14 cellular contexts compared by ENCODE assay signal in genomic region chr20:22438926-22439325, GRCh38.
DNase-seq lines count a peak whose midpoint lies in the region; ATAC-seq, FAIRE-seq and TF ChIP-seq lines count a peak whose summit lies in the region.
"Had no signal": no experiment of that assay in that cellular context is flagged by ENCODE, and none has a peak within 500 bp of the region (broad histone marks: within the 10 kb centered on the region; RNA-seq: fewer than 3 reads in every experiment).

No MANE protein-coding gene starts in this region.

- no peaks in the 10 kb centered on the region for H3K9me3 Mint-ChIP-seq in neural crest cell
- H3K9me3 Mint-ChIP-seq: T-helper 1 cell treated with Interleukin-12 subunit alpha and Interleukin-12 subunit beta and Interleukin-4 antibody, amounts not matched to agents 30 μg/mL and 1 μg/mL, for 36 hours had no signal

- no peaks in the 10 kb centered on the region for H3K36me3 ChIP-seq in Loucy (ENCODE audit: insufficient read depth, low read length)
- H3K36me3 ChIP-seq in GM12878 (ENCODE audit: control insufficient read depth in 2 of 2, insufficient read depth in 2 of 2, low read length in 1 of 2) = no peaks in the 10 kb centered on the region
- H3K36me3 ChIP-seq in suprapubic skin = no peaks in the 10 kb centered on the region
- H3K36me3 ChIP-seq: esophagus muscularis mucosa, uterus had no signal

- TF ChIP-seq POLR2A in GM12878 (IDR thresholded peaks at IDR 0.05; ENCODE audit: low read depth, low read length) (no peak), suprapubic skin (IDR thresholded peaks at IDR 0.05) (no peak)

- no peak overlapping the region for H2AFZ ChIP-seq in Loucy (ENCODE audit: low read length)
- no peak overlapping the region for H2AFZ ChIP-seq in GM12878 (ENCODE audit: control insufficient read depth, low read depth, low read length)

- no peak for TF ChIP-seq EP300 in GM12878 (IDR thresholded peaks at IDR 0.05; ENCODE audit: borderline replicate concordance in 1 of 2, control insufficient read depth in 1 of 2, low read depth in 2 of 2, low read length in 2 of 2)
- no peak for TF ChIP-seq EP300 in suprapubic skin (IDR thresholded peaks at IDR 0.05)

- DNase-seq in NCI-H526 (lab: John Stamatoyannopoulos, UW) (peak; percentile 32 to 55), NCI-H526 treated with DMSO at 0.1 percent for 48 hours (lab: John Stamatoyannopoulos, UW) (no peak), GM12878 (ENCODE audit: low read depth, low spot score) (no peak), neural crest cell (ENCODE audit: low read depth, low spot score) (no peak), NCI-H1417 treated with DMSO at 0.1 percent for 48 hours (lab: John Stamatoyannopoulos, UW) (no peak), middle frontal gyrus (ENCODE audit: extremely low spot score, low spot score) (no peak), suprapubic skin (ENCODE audit: low spot score in 2 of 2) (no peak)
- DNase-seq: NCI-H1105 treated with DMSO at 0.1 percent for 48 hours; stimulated activated CD4-positive, alpha-beta T cell treated with anti-CD3 and anti-CD28 coated beads, Interleukin-2, amount 100 ng/mL, for 24 hours; uterus had no signal

- H3K27me3 ChIP-seq in Loucy (ENCODE audit: insufficient read depth, low read length, poor library complexity, severe bottlenecking) (no peaks in the 10 kb centered on the region), GM12878 (replicated peaks in 1 of 2; ENCODE audit: control insufficient read depth in 2 of 2, insufficient read depth in 2 of 2, low read length in 1 of 2) (no peaks in the 10 kb centered on the region; a peak in 1 of 4 replicates), suprapubic skin (no peaks in the 10 kb centered on the region)
- H3K27me3 ChIP-seq: uterus had no signal

- no peaks in the 10 kb centered on the region for H4K20me1 ChIP-seq in Loucy (ENCODE audit: insufficient read depth, low read length, poor library complexity, severe bottlenecking)
- H4K20me1 ChIP-seq in GM12878 (ENCODE audit: control insufficient read depth, insufficient read depth) = no peaks in the 10 kb centered on the region

- 26% methylated on average over 4 of the region's 4 CpGs for WGBS in GM12878 (ENCODE audit: insufficient coverage, insufficient replicate concordance, low lambda C conversion rate, missing lambda C conversion rate)
- 91% methylated on average over 4 of the region's 4 CpGs for WGBS in suprapubic skin

- H3K4me1 ChIP-seq in Loucy (ENCODE audit: insufficient read depth, low read length, poor library complexity, severe bottlenecking) (no peaks in the 10 kb centered on the region), GM12878 (ENCODE audit: control insufficient read depth, insufficient read depth, low read length) (no peaks in the 10 kb centered on the region), suprapubic skin (no peaks in the 10 kb centered on the region)
- H3K4me1 ChIP-seq: esophagus muscularis mucosa, uterus had no signal

- H3K4me2 ChIP-seq in Loucy (ENCODE audit: low read depth, low read length, poor library complexity, severe bottlenecking) (no peak overlapping the region), GM12878 (ENCODE audit: control insufficient read depth, insufficient read depth) (no peak overlapping the region)

- no peaks in the 10 kb centered on the region for H3K9me2 ChIP-seq in Loucy (replicated peaks; ENCODE audit: low read depth, low read length)

- in situ Hi-C loops in GM12878 (cut with MboI) = no loop called here

- CTCF ChIA-PET in GM12878 (lab: Yijun Ruan, JAX) = no interaction called here

- intact Hi-C loops in GM12878 (cut with micrococcal nuclease; ENCODE audit: unreplicated experiment) = no loop called here

- no peak overlapping the region for H3K27ac Mint-ChIP-seq in neural crest cell (ENCODE audit: unreplicated experiment)
- H3K27ac Mint-ChIP-seq: T-helper 1 cell treated with Interleukin-12 subunit alpha and Interleukin-12 subunit beta and Interleukin-4 antibody, amounts not matched to agents 30 μg/mL and 1 μg/mL, for 36 hours had no signal

- POLR2A ChIA-PET in GM12878 (lab: Charles Lee) = no interaction called here

- RAD21 ChIA-PET in GM12878 (lab: Charles Lee; ENCODE audit: unreplicated experiment) = no interaction called here

- peaks cover 86% of the 10 kb centered on the region for H3K27me3 Mint-ChIP-seq in neural crest cell (ENCODE audit: low read depth)
- H3K27me3 Mint-ChIP-seq: central memory CD8-positive, alpha-beta T cell had no signal

- H3K4me3 ChIP-seq in Loucy (ENCODE audit: low read length, poor library complexity, severe bottlenecking) (no peak overlapping the region), GM12878 (no peak overlapping the region), suprapubic skin (no peak overlapping the region)
- H3K4me3 ChIP-seq: esophagus muscularis mucosa, uterus had no signal

- no peak overlapping the region for H3K9ac ChIP-seq in Loucy (ENCODE audit: low read depth, low read length, poor library complexity, severe bottlenecking)
- H3K9ac ChIP-seq in GM12878 (ENCODE audit: control insufficient read depth, insufficient read depth, low read length) = no peak overlapping the region

- no peaks in the 10 kb centered on the region for H3K79me2 ChIP-seq in Loucy (ENCODE audit: insufficient read depth, low read length)
- H3K79me2 ChIP-seq in GM12878 (ENCODE audit: control insufficient read depth, insufficient read depth, low read length) = no peaks in the 10 kb centered on the region

- no peaks in the 10 kb centered on the region for H3K4me1 Mint-ChIP-seq in neural crest cell
- H3K4me1 Mint-ChIP-seq: central memory CD8-positive, alpha-beta T cell had no signal

- no peaks in the 10 kb centered on the region for H3K9me3 ChIP-seq in Loucy (ENCODE audit: insufficient read depth, low read depth, low read length)
- no peaks in the 10 kb centered on the region for H3K9me3 ChIP-seq in GM12878 (replicated peaks; ENCODE audit: control insufficient read depth, insufficient read depth, low read length)
- H3K9me3 ChIP-seq in suprapubic skin = no peaks in the 10 kb centered on the region
- H3K9me3 ChIP-seq: uterus had no signal

- H3K27ac ChIP-seq in GM12878 (ENCODE audit: control insufficient read depth, insufficient read depth) (no peak overlapping the region), suprapubic skin (no peak overlapping the region)
- H3K27ac ChIP-seq: esophagus muscularis mucosa, uterus had no signal

- peak; percentile 66 for ATAC-seq in GM12878

- H3K4me3 Mint-ChIP-seq in neural crest cell = no peak overlapping the region
- H3K4me3 Mint-ChIP-seq: central memory CD8-positive, alpha-beta T cell; T-helper 1 cell treated with Interleukin-12 subunit alpha and Interleukin-12 subunit beta and Interleukin-4 antibody, amounts not matched to agents 30 μg/mL and 1 μg/mL, for 36 hours had no signal

- H3F3A ChIP-seq in Loucy (ENCODE audit: low read depth) = no peaks in the 10 kb centered on the region

- TF ChIP-seq RAD21 in GM12878 (IDR thresholded peaks at IDR 0.05; ENCODE audit: insufficient read depth, low read depth, low read length) = no peak

- TF ChIP-seq CTCF in Loucy (conservative IDR thresholded peaks at IDR 0.05; ENCODE audit: low read length) (peak; percentile 48), GM12878 (IDR thresholded peaks at IDR 0.05 in 2 of 3, conservative IDR thresholded peaks at IDR 0.05 in 1 of 3; ENCODE audit: control insufficient read depth in 2 of 3, extremely low read depth in 1 of 3, insufficient read depth in 1 of 3, low read depth in 3 of 3, low read length in 3 of 3) (peak; percentile 11 to 27 (median 27); a peak in 3 of 6 replicates), neural crest cell (conservative IDR thresholded peaks at IDR 0.05) (peak; percentile 41), suprapubic skin (IDR thresholded peaks at IDR 0.05) (no peak)

- SMC1A ChIA-PET in GM12878 (lab: Charles Lee; ENCODE audit: uncharacterized antibody, unreplicated experiment) = no interaction called here

- H3K36me3 Mint-ChIP-seq in neural crest cell (ENCODE audit: low read depth) = no peaks in the 10 kb centered on the region

- no peak for FAIRE-seq in GM12878 (lab: Jason Lieb, UNC)

- BruUV-seq in GM12878 (replicated peaks; lab: Mats Ljungman, UMichigan) = no TSS peak

TF ChIP-seq in GM12878, 131 proteins besides CTCF, POLR2A, EP300 and RAD21 (continues in another document):
- no peak for TF ChIP-seq REST (IDR thresholded peaks at IDR 0.05; ENCODE audit: low read depth, low read length)
- TF ChIP-seq NFYA (IDR thresholded peaks at IDR 0.05; ENCODE audit: borderline replicate concordance, low read depth, low read length) = no peak
- TF ChIP-seq MAX (IDR thresholded peaks at IDR 0.05; ENCODE audit: low read depth, low read length) = no peak
- TF ChIP-seq CREB1 (IDR thresholded peaks at IDR 0.05; ENCODE audit: low read depth) = no peak

Comparison
In these comparisons a context has a peak if more than half of its experiments do, and no peak if none do; other contexts are left out.
1. DNase-seq: peak in NCI-H526 (2 of 2); none in NCI-H526 treated with DMSO at 0.1 percent for 48 hours (single experiment), GM12878 (single experiment), neural crest cell (single experiment), NCI-H1417 treated with DMSO at 0.1 percent for 48 hours (single experiment), middle frontal gyrus (single experiment) and suprapubic skin (0 of 2).
2. CTCF ChIP-seq: peak in Loucy (single experiment), GM12878 (3 of 3) and neural crest cell (single experiment); none in suprapubic skin (0 of 2).